In genomic region chr2:167133614-167134013, GRCh38 we compare ENCODE assay signal across 21 cellular contexts.
"Had no signal": no experiment of that assay in that cellular context is flagged by ENCODE, and none has a peak within 500 bp of the region (broad histone marks: within the 10 kb centered on the region; RNA-seq: fewer than 3 reads in every experiment).

No MANE protein-coding gene starts in this region.

- H3K4me1 ChIP-seq: ascending aorta, Peyer's patch had no signal

- H3K27me3 ChIP-seq: ascending aorta, MG63, Peyer's patch, SJCRH30 had no signal

- ATAC-seq: activated CD8-positive, alpha-beta T cell treated with anti-CD3 and anti-CD28 coated beads, Interleukin-2, amount 10 ng/mL, durations not matched to agents 7 days and 5 days had no signal

- H3K36me3 ChIP-seq: ascending aorta, MG63, Peyer's patch, SJCRH30 had no signal

- FAIRE-seq: TTC549 had no signal

- DNase-seq: activated CD4-positive, alpha-beta T cell treated with anti-CD3 and anti-CD28 coated beads, Interleukin-2, amount 10 ng/mL, durations not matched to agents 7 days and 5 days; activated CD4-positive, alpha-beta T cell treated with anti-CD3 and anti-CD28 coated beads, Interleukin-2, amount 50 U/mL, for 48 hours; activated CD8-positive, alpha-beta T cell treated with anti-CD3 and anti-CD28 coated beads, Interleukin-2, amount 10 ng/mL, durations not matched to agents 7 days and 5 days; activated gamma-delta T cell; activated naive CD4-positive, alpha-beta T cell treated with Interleukin-2 at 50 U/mL for 16 hours; activated naive CD8-positive, alpha-beta T cell treated with anti-CD3 and anti-CD28 coated beads, Interleukin-2, amount 10 ng/mL, durations not matched to agents 7 days and 5 days; activated T-cell treated with anti-CD3 and anti-CD28 coated beads, Interleukin-2, amount 50 U/mL, for 24 hours; amygdala; Kasumi-1; KG1; MG63; NCI-H1048; NCI-H1694; NCI-H1930; NCI-H524 treated with DMSO at 0.1 percent for 48 hours; Peyer's patch; RPMI8226 had no signal

- H3K27ac ChIP-seq: ascending aorta, Peyer's patch, SJCRH30, SK-N-MC had no signal

- H3K9me3 ChIP-seq: ascending aorta, MG63, Peyer's patch, SJCRH30 had no signal

- H3K4me3 ChIP-seq: ascending aorta, MG63, Peyer's patch, SJCRH30, SK-N-MC had no signal
